In genomic region chr2:46983065-46983801, GRCh38 we compare ENCODE assay signal across 8 cellular contexts. TPM values are rescaled to one million over a fixed set of nuclear protein-coding genes. Genes with fewer than 3 reads are reported as not detected.
DNase-seq lines count a peak whose midpoint lies in the region; ATAC-seq and TF ChIP-seq lines count a peak whose summit lies in the region.

No MANE protein-coding gene starts in this region.

- DNase-seq in GDM1 (lab: John Stamatoyannopoulos, UW) (peak; percentile 64), GM20000 (ENCODE audit: low spot score) (peak; percentile 80), left colon (peak; percentile 45 to 52), DMS153 treated with DMSO at 0.1 percent for 48 hours (lab: John Stamatoyannopoulos, UW; ENCODE audit: unreplicated experiment) (no peak), NCI-H187 (lab: John Stamatoyannopoulos, UW) (no peak)
- DNase-seq in activated CD8-positive, alpha-beta T cell treated with anti-CD3 and anti-CD28 coated beads for 36 hours = no peak
- no peak for DNase-seq in activated CD8-positive, alpha-beta memory T cell treated with anti-CD3 and anti-CD28 coated beads, Interleukin-2, amount 50 U/mL, for 4 hours

- peak overlapping the region; percentile 95 for H3K27ac Mint-ChIP-seq in activated CD8-positive, alpha-beta T cell treated with anti-CD3 and anti-CD28 coated beads for 36 hours

- ATAC-seq in HG03565 (IDR thresholded peaks at IDR 0.05; ENCODE audit: unreplicated experiment) = peak; percentile 28
- no peak for ATAC-seq in activated CD8-positive, alpha-beta T cell treated with anti-CD3 and anti-CD28 coated beads for 36 hours
- ATAC-seq in left colon = no peak

- intact Hi-C loops in activated CD8-positive, alpha-beta T cell treated with anti-CD3 and anti-CD28 coated beads for 36 hours (cut with micrococcal nuclease) = no loop called here
- intact Hi-C loops in left colon (cut with DNase I, micrococcal nuclease) = no loop called here

- no peak for TF ChIP-seq CTCF in GM20000 (IDR thresholded peaks at IDR 0.05; ENCODE audit: extremely low read depth, missing control alignments)
- no peak for TF ChIP-seq CTCF in activated CD8-positive, alpha-beta T cell treated with anti-CD3 and anti-CD28 coated beads for 36 hours (IDR thresholded peaks at IDR 0.05)

- H3K36me3 Mint-ChIP-seq in activated CD8-positive, alpha-beta T cell treated with anti-CD3 and anti-CD28 coated beads for 36 hours (ENCODE audit: low read depth) = peaks cover 40% of the 10 kb centered on the region

- no peaks in the 10 kb centered on the region for H3K9me3 Mint-ChIP-seq in activated CD8-positive, alpha-beta T cell treated with anti-CD3 and anti-CD28 coated beads for 36 hours

- H3K4me3 Mint-ChIP-seq in activated CD8-positive, alpha-beta T cell treated with anti-CD3 and anti-CD28 coated beads for 36 hours = no peak overlapping the region

- POLR2A ChIA-PET in activated CD8-positive, alpha-beta T cell treated with anti-CD3 and anti-CD28 coated beads for 36 hours (lab: Charles Lee) = interaction anchor here (0.7 to 2.3 kb wide), 6 partner anchors 10 to 419 kb away, joined by 3 to 9 read pairs (median 3); partner anchors contain the start of gene MSH2

- H3K27me3 Mint-ChIP-seq in activated CD8-positive, alpha-beta T cell treated with anti-CD3 and anti-CD28 coated beads for 36 hours = no peaks in the 10 kb centered on the region

- CTCF ChIA-PET in activated CD8-positive, alpha-beta T cell treated with anti-CD3 and anti-CD28 coated beads for 36 hours (lab: Charles Lee) = interaction anchor here (1.5 to 1.9 kb wide), 2 partner anchors 40 to 340 kb away, joined by 3 to 7 read pairs; no protein-coding TSS in a partner anchor

- H3K4me1 Mint-ChIP-seq in activated CD8-positive, alpha-beta T cell treated with anti-CD3 and anti-CD28 coated beads for 36 hours (ENCODE audit: low read depth) = peaks cover 76% of the 10 kb centered on the region

RNA-seq across cellular contexts. Expression of gene TTC7A, which starts 42.2 kb away (rescaled TPM):
- 10 to 100 TPM; 51.6 to 54.7 TPM for total RNA-seq in activated CD8-positive, alpha-beta T cell treated with anti-CD3 and anti-CD28 coated beads for 36 hours
- total RNA-seq in left colon = 10 to 100 TPM; 37.1 to 43.4 TPM

Comparison
In these comparisons a context has a peak if more than half of its experiments do, and no peak if none do; other contexts are left out.
1. DNase-seq: peak in GDM1 (single experiment), GM20000 (single experiment) and left colon (2 of 2); none in activated CD8-positive, alpha-beta T cell treated with anti-CD3 and anti-CD28 coated beads for 36 hours (single experiment), activated CD8-positive, alpha-beta memory T cell treated with anti-CD3 and anti-CD28 coated beads, Interleukin-2, amount 50 U/mL, for 4 hours (single experiment), DMS153 treated with DMSO at 0.1 percent for 48 hours (single experiment) and NCI-H187 (0 of 2).